ENCODE assay signal across 34 cellular contexts in genomic region chr1:183675381-183675780, GRCh38. TPM values are rescaled to one million over a fixed set of nuclear protein-coding genes. Genes with fewer than 3 reads are reported as not detected.
"Had no signal": no experiment of that assay in that cellular context is flagged by ENCODE, and none has a peak within 500 bp of the region (broad histone marks: within the 10 kb centered on the region; RNA-seq: fewer than 3 reads in every experiment).

No MANE protein-coding gene starts in this region.

- DNase-seq: hippocampal formation; kidney glomerular epithelial cell; left cardiac atrium; mesendoderm; naive B cell; natural killer cell; ovary; right lobe of liver; stimulated activated CD4-positive, alpha-beta T cell treated with anti-CD3 and anti-CD28 coated beads, Interleukin-1b, Interleukin-23, amount 100 ng/mL, for 48 hours; stimulated activated CD4-positive, alpha-beta T cell treated with anti-CD3 and anti-CD28 coated beads, Interleukin-2, amount 100 ng/mL, for 48 hours; stimulated activated CD4-positive, alpha-beta T cell treated with anti-CD3 and anti-CD28 coated beads, Interleukin-4, amount 100 ng/mL, for 4 hours; stimulated activated CD8-positive, alpha-beta memory T cell treated with anti-CD3 and anti-CD28 coated beads, Interleukin-4, amount 100 ng/mL, for 48 hours; stimulated activated naive CD4-positive, alpha-beta T cell treated with Interleukin-2 at 50 U/mL for 16 hours; stimulated activated naive CD8-positive, alpha-beta T cell treated with anti-CD3 and anti-CD28 coated beads, Interleukin-15, amount 100 ng/mL, for 72 hours; substantia nigra; upper lobe of left lung had no signal

- H3K9me3 ChIP-seq: ovary, right lobe of liver, vagina had no signal

- FAIRE-seq: keratinocyte had no signal

- H3K4me3 Mint-ChIP-seq: mesothelial cell of epicardium; naive B cell; natural killer cell; stimulated activated memory B cell treated with anti-CD40 and anti-IgM and Interleukin-4, amounts not matched to agents 10 μg/mL and 1 μg/mL and 100 μg/mL, for 72 hours; stimulated activated naive CD8-positive, alpha-beta T cell treated with anti-CD3 and anti-CD28 coated beads, Interleukin-15, amount 100 ng/mL, for 72 hours had no signal

- H3K4me1 ChIP-seq: upper lobe of left lung had no signal

- ATAC-seq: left cardiac atrium; left lobe of liver; natural killer cell; stimulated activated memory B cell treated with anti-CD40 and anti-IgM and Interleukin-4, amounts not matched to agents 10 μg/mL and 1 μg/mL and 100 μg/mL, for 72 hours; stimulated activated naive CD8-positive, alpha-beta T cell treated with anti-CD3 and anti-CD28 coated beads, Interleukin-15, amount 100 ng/mL, for 72 hours had no signal

- H3K27ac ChIP-seq: ovary, right atrium auricular region, right lobe of liver, tibial nerve, upper lobe of left lung, vagina had no signal

- H3K27me3 ChIP-seq: ovary, right atrium auricular region, right lobe of liver, tibial nerve, upper lobe of left lung, vagina had no signal

- H3K4me1 Mint-ChIP-seq: naive B cell; natural killer cell; stimulated activated memory B cell treated with anti-CD40 and anti-IgM and Interleukin-4, amounts not matched to agents 10 μg/mL and 1 μg/mL and 100 μg/mL, for 72 hours; stimulated activated naive CD8-positive, alpha-beta T cell treated with anti-CD3 and anti-CD28 coated beads, Interleukin-15, amount 100 ng/mL, for 72 hours had no signal

- H3K9me3 Mint-ChIP-seq: natural killer cell; stimulated activated naive CD8-positive, alpha-beta T cell treated with anti-CD3 and anti-CD28 coated beads, Interleukin-15, amount 100 ng/mL, for 72 hours had no signal

- H3K36me3 ChIP-seq: ovary, right atrium auricular region, right lobe of liver, tibial nerve, upper lobe of left lung, vagina had no signal

- H3K27me3 Mint-ChIP-seq: progenitor cell of endocrine pancreas had no signal

- H3K36me3 Mint-ChIP-seq: naive B cell; natural killer cell; stimulated activated memory B cell treated with anti-CD40 and anti-IgM and Interleukin-4, amounts not matched to agents 10 μg/mL and 1 μg/mL and 100 μg/mL, for 72 hours had no signal

- H3K4me3 ChIP-seq: lung, ovary, right atrium auricular region, right lobe of liver, smooth muscle cell, tibial nerve, upper lobe of left lung, vagina had no signal

- H3K4me2 ChIP-seq: smooth muscle cell had no signal

RNA-seq across cellular contexts. Expression of gene APOBEC4, which starts 22.3 kb away (rescaled TPM):
- total RNA-seq: left cardiac atrium, left lobe of liver, lower leg skin, mesothelial cell of epicardium, natural killer cell, omental fat pad, progenitor cell of endocrine pancreas, pulmonary artery endothelial cell, renal cortical epithelial cell, right atrium auricular region, right lobe of liver, skeletal muscle tissue, smooth muscle cell, temporal lobe, tibial nerve, urinary bladder, vagina had no signal
- polyA plus RNA-seq: keratinocyte, neural cell, ovary, smooth muscle cell, urinary bladder had no signal
